ENCODE assay signal across 1 cellular context in the genomic region with DNA sequence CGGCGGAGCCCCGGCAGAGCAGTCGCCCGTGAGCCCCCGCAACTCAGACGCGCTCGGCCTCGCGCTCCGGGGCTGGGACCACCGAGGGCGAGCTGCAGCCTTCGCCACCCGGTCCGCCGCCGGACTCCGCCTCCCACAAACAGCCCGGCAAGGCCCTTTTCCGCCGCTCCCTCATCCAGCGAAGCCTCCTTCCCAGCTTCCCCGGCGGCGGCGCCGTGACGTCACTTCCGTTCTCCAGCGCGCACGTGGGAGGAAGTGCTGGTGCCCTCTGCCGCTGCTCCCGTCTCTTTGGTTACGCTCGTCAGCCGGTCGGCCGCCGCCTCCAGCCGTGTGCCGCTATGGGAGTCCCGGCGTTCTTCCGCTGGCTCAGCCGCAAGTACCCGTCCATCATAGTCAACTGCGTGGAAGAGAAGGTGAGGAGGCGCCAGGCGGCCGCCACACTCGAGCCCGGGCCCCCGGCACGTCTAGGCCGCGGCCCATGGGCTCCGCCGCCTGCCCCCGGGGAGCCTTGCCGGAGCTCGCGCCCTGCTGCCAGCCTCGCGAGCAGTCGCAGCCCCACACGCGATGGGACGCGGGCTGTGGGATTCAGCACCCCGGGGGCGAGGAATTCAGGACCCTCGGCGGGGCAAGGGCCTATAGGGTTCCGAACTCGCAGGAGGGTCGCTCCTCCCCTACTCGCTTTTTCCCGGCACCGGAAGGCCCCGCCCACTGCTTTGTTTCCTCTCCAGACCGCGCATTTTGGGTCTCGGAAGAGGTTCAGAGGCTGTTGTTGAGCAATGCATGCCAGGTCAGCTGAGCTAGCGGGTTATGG.
A peak's percentile ranks its signal among the peaks of the same experiment; 100 is the strongest.
TF ChIP-seq lines count a peak whose summit lies in the region.

A gene with protein sequence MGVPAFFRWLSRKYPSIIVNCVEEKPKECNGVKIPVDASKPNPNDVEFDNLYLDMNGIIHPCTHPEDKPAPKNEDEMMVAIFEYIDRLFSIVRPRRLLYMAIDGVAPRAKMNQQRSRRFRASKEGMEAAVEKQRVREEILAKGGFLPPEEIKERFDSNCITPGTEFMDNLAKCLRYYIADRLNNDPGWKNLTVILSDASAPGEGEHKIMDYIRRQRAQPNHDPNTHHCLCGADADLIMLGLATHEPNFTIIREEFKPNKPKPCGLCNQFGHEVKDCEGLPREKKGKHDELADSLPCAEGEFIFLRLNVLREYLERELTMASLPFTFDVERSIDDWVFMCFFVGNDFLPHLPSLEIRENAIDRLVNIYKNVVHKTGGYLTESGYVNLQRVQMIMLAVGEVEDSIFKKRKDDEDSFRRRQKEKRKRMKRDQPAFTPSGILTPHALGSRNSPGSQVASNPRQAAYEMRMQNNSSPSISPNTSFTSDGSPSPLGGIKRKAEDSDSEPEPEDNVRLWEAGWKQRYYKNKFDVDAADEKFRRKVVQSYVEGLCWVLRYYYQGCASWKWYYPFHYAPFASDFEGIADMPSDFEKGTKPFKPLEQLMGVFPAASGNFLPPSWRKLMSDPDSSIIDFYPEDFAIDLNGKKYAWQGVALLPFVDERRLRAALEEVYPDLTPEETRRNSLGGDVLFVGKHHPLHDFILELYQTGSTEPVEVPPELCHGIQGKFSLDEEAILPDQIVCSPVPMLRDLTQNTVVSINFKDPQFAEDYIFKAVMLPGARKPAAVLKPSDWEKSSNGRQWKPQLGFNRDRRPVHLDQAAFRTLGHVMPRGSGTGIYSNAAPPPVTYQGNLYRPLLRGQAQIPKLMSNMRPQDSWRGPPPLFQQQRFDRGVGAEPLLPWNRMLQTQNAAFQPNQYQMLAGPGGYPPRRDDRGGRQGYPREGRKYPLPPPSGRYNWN (plus strand): TSS at position 271 of the 811 bp plus-strand sequence. CDS start 68 bp downstream, at position 339.

TF ChIP-seq in K562, 482 proteins besides CTCF, POLR2A, EP300 and RAD21 (continued from another document and continues in another):
- TF ChIP-seq ZBTB40 (IDR thresholded peaks at IDR 0.05) (peak; percentile 93), ZBTB40 (CRISPR knock-in tag; IDR thresholded peaks at IDR 0.05) (no peak), ZNF3 (CRISPR knock-in tag; IDR thresholded peaks at IDR 0.05) (no peak), ZNF184 (CRISPR knock-in tag; IDR thresholded peaks at IDR 0.05) (no peak), MEF2A (IDR thresholded peaks at IDR 0.05; ENCODE audit: control insufficient read depth, low read depth, low read length) (no peak), ZNF134 (CRISPR knock-in tag; conservative IDR thresholded peaks at IDR 0.05) (no peak), BHLHE40 (IDR thresholded peaks at IDR 0.05; ENCODE audit: low read length) (peak; percentile 85), RNF2 (IDR thresholded peaks at IDR 0.05) (no peak), CTBP1 (IDR thresholded peaks at IDR 0.05; ENCODE audit: borderline replicate concordance) (peak; percentile 10; the same call in 1 of the 2 replicates), HNRNPK (IDR thresholded peaks at IDR 0.05; ENCODE audit: low read depth, low read length, poor library complexity, severe bottlenecking) (no peak), SRSF1 (IDR thresholded peaks at IDR 0.05; ENCODE audit: low read depth, low read length) (0 out of 2 replicates have a peak, but pooled peaks have one; percentile 58), ZBTB7A (IDR thresholded peaks at IDR 0.05; ENCODE audit: borderline replicate concordance, control insufficient read depth, low read depth, low read length) (peak; percentile 71; the same call in 1 of the 2 replicates), PHF20 (IDR thresholded peaks at IDR 0.05; ENCODE audit: partially characterized antibody) (peak; percentile 73), TOE1 (IDR thresholded peaks at IDR 0.05; ENCODE audit: borderline replicate concordance) (no peak), TOE1 (CRISPR knock-in tag; IDR thresholded peaks at IDR 0.05; ENCODE audit: borderline replicate concordance, low read depth) (no peak), ZC3H4 (CRISPR knock-in tag; IDR thresholded peaks at IDR 0.05; ENCODE audit: borderline replicate concordance) (no peak), PTRF (tag; IDR thresholded peaks at IDR 0.05) (no peak), BRD9 (IDR thresholded peaks at IDR 0.05; ENCODE audit: low read depth, partially characterized antibody) (no peak), CLOCK (CRISPR knock-in tag; IDR thresholded peaks at IDR 0.05; ENCODE audit: borderline replicate concordance) (no peak), FOXA3 (CRISPR knock-in tag; conservative IDR thresholded peaks at IDR 0.05 in 1 of 2, IDR thresholded peaks at IDR 0.05 in 1 of 2) (0 out of 4 replicates have a peak, but pooled peaks of 1 of the 2 experiments have one; percentile 35), PPARD (CRISPR knock-in tag; IDR thresholded peaks at IDR 0.05) (no peak)
- TF ChIP-seq, protein P1, sequence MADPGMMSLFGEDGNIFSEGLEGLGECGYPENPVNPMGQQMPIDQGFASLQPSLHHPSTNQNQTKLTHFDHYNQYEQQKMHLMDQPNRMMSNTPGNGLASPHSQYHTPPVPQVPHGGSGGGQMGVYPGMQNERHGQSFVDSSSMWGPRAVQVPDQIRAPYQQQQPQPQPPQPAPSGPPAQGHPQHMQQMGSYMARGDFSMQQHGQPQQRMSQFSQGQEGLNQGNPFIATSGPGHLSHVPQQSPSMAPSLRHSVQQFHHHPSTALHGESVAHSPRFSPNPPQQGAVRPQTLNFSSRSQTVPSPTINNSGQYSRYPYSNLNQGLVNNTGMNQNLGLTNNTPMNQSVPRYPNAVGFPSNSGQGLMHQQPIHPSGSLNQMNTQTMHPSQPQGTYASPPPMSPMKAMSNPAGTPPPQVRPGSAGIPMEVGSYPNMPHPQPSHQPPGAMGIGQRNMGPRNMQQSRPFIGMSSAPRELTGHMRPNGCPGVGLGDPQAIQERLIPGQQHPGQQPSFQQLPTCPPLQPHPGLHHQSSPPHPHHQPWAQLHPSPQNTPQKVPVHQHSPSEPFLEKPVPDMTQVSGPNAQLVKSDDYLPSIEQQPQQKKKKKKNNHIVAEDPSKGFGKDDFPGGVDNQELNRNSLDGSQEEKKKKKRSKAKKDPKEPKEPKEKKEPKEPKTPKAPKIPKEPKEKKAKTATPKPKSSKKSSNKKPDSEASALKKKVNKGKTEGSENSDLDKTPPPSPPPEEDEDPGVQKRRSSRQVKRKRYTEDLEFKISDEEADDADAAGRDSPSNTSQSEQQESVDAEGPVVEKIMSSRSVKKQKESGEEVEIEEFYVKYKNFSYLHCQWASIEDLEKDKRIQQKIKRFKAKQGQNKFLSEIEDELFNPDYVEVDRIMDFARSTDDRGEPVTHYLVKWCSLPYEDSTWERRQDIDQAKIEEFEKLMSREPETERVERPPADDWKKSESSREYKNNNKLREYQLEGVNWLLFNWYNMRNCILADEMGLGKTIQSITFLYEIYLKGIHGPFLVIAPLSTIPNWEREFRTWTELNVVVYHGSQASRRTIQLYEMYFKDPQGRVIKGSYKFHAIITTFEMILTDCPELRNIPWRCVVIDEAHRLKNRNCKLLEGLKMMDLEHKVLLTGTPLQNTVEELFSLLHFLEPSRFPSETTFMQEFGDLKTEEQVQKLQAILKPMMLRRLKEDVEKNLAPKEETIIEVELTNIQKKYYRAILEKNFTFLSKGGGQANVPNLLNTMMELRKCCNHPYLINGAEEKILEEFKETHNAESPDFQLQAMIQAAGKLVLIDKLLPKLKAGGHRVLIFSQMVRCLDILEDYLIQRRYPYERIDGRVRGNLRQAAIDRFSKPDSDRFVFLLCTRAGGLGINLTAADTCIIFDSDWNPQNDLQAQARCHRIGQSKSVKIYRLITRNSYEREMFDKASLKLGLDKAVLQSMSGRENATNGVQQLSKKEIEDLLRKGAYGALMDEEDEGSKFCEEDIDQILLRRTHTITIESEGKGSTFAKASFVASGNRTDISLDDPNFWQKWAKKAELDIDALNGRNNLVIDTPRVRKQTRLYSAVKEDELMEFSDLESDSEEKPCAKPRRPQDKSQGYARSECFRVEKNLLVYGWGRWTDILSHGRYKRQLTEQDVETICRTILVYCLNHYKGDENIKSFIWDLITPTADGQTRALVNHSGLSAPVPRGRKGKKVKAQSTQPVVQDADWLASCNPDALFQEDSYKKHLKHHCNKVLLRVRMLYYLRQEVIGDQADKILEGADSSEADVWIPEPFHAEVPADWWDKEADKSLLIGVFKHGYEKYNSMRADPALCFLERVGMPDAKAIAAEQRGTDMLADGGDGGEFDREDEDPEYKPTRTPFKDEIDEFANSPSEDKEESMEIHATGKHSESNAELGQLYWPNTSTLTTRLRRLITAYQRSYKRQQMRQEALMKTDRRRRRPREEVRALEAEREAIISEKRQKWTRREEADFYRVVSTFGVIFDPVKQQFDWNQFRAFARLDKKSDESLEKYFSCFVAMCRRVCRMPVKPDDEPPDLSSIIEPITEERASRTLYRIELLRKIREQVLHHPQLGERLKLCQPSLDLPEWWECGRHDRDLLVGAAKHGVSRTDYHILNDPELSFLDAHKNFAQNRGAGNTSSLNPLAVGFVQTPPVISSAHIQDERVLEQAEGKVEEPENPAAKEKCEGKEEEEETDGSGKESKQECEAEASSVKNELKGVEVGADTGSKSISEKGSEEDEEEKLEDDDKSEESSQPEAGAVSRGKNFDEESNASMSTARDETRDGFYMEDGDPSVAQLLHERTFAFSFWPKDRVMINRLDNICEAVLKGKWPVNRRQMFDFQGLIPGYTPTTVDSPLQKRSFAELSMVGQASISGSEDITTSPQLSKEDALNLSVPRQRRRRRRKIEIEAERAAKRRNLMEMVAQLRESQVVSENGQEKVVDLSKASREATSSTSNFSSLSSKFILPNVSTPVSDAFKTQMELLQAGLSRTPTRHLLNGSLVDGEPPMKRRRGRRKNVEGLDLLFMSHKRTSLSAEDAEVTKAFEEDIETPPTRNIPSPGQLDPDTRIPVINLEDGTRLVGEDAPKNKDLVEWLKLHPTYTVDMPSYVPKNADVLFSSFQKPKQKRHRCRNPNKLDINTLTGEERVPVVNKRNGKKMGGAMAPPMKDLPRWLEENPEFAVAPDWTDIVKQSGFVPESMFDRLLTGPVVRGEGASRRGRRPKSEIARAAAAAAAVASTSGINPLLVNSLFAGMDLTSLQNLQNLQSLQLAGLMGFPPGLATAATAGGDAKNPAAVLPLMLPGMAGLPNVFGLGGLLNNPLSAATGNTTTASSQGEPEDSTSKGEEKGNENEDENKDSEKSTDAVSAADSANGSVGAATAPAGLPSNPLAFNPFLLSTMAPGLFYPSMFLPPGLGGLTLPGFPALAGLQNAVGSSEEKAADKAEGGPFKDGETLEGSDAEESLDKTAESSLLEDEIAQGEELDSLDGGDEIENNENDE (IDR thresholded peaks at IDR 0.05; ENCODE audit: low read depth, low read length): no peak
